1 cellular context compared by ENCODE assay signal in the genomic region with DNA sequence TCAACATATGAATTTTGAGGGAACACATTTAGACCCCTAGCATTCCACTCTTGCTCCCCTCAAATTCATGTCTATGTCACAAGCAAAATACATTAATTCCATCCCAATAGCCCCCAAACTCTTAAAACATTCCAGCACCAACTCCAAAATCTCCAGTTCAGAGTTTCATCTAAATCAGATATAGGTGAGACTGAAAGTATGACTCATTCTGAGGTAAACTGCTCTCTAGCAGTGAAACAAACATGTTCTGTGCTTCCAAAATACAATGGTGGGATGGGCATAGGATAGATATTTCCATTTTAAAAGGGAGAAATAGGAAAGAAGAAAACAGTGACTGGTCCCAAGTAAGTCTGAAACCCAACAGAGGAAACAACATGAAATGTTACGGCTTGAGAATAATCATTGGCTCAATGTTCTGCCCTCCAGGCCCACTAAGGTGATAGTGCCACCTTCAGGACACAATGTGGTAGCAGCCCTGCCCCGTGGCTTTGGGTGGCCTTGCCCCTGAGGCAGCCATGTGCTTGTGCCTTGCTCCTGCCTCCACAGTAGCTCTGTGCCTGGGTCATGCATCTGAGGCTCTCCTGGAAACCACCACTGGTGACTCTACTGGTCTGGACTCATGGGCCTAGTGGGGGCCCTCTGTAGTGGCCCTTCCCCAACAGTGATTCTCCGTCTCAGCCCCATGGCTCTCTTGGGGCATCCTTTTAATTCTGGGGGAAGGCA.
TF ChIP-seq lines count a peak whose summit lies in the region.

No MANE protein-coding gene starts in this region.

TF ChIP-seq in HCT116, 20 proteins besides CTCF, POLR2A, EP300 and RAD21 (continued from another document):
- TF ChIP-seq, protein P1, sequence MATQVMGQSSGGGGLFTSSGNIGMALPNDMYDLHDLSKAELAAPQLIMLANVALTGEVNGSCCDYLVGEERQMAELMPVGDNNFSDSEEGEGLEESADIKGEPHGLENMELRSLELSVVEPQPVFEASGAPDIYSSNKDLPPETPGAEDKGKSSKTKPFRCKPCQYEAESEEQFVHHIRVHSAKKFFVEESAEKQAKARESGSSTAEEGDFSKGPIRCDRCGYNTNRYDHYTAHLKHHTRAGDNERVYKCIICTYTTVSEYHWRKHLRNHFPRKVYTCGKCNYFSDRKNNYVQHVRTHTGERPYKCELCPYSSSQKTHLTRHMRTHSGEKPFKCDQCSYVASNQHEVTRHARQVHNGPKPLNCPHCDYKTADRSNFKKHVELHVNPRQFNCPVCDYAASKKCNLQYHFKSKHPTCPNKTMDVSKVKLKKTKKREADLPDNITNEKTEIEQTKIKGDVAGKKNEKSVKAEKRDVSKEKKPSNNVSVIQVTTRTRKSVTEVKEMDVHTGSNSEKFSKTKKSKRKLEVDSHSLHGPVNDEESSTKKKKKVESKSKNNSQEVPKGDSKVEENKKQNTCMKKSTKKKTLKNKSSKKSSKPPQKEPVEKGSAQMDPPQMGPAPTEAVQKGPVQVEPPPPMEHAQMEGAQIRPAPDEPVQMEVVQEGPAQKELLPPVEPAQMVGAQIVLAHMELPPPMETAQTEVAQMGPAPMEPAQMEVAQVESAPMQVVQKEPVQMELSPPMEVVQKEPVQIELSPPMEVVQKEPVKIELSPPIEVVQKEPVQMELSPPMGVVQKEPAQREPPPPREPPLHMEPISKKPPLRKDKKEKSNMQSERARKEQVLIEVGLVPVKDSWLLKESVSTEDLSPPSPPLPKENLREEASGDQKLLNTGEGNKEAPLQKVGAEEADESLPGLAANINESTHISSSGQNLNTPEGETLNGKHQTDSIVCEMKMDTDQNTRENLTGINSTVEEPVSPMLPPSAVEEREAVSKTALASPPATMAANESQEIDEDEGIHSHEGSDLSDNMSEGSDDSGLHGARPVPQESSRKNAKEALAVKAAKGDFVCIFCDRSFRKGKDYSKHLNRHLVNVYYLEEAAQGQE (IDR thresholded peaks at IDR 0.05; ENCODE audit: low read depth) = no peak
- TF ChIP-seq ZNF274 (IDR thresholded peaks at IDR 0.05; ENCODE audit: low read depth, low read length) (no peak), FOSL1 (IDR thresholded peaks at IDR 0.05; ENCODE audit: low read depth) (peak; percentile 64; the same call in 1 of the 2 replicates), SIN3A (IDR thresholded peaks at IDR 0.05; ENCODE audit: low read depth) (no peak), EZH2phosphoT487 (IDR thresholded peaks at IDR 0.05; ENCODE audit: borderline replicate concordance) (no peak), CEBPB (IDR thresholded peaks at IDR 0.05; ENCODE audit: low read depth) (no peak)
